Comparison of ENCODE assay signal across 1 cellular context in genomic region chr1:53084589-53084971, GRCh38.
TF ChIP-seq lines count a peak whose summit lies in the region.

No MANE protein-coding gene starts in this region.

TF ChIP-seq in H1, 55 proteins besides CTCF, POLR2A, EP300 and RAD21:
- TF ChIP-seq KDM5A (IDR thresholded peaks at IDR 0.05; ENCODE audit: low read length) (no peak), CTBP2 (IDR thresholded peaks at IDR 0.05; ENCODE audit: borderline replicate concordance, insufficient read depth, insufficient read length, low read length) (no peak), CBX8 (IDR thresholded peaks at IDR 0.05; ENCODE audit: borderline replicate concordance, low read depth, low read length) (no peak), PHF8 (conservative IDR thresholded peaks at IDR 0.05; ENCODE audit: low read depth, low read length) (no peak), TAF7 (optimal IDR thresholded peaks at IDR 0.05; ENCODE audit: borderline replicate concordance, low read depth, low read length) (no peak), CHD7 (IDR thresholded peaks at IDR 0.05; ENCODE audit: insufficient replicate concordance, low read length) (no peak), FOSL1 (IDR thresholded peaks at IDR 0.05; ENCODE audit: insufficient read depth, low read depth, low read length) (no peak), CEBPB (IDR thresholded peaks at IDR 0.05; ENCODE audit: low read depth, low read length) (no peak), USF2 (IDR thresholded peaks at IDR 0.05; ENCODE audit: low read length) (no peak), SP2 (IDR thresholded peaks at IDR 0.05; ENCODE audit: low read length) (no peak), KDM4A (IDR thresholded peaks at IDR 0.05; ENCODE audit: low read depth, low read length, severe bottlenecking) (no peak), GABPA (IDR thresholded peaks at IDR 0.05; ENCODE audit: borderline replicate concordance, insufficient read depth, low read length) (no peak), ATF2 (IDR thresholded peaks at IDR 0.05; ENCODE audit: low read length) (no peak), SIRT6 (IDR thresholded peaks at IDR 0.05; ENCODE audit: low read length) (no peak), KDM1A (IDR thresholded peaks at IDR 0.05; ENCODE audit: borderline replicate concordance, low read length) (no peak), HDAC2 (IDR thresholded peaks at IDR 0.05; ENCODE audit: borderline replicate concordance in 1 of 2, low read depth in 2 of 2, low read length in 2 of 2) (no peak), MAX (IDR thresholded peaks at IDR 0.05) (no peak)
